Comparison of ENCODE assay signal across 3 cellular contexts in genomic region chr5:105448251-105448650, GRCh38.
"Had no signal": no experiment of that assay in that cellular context is flagged by ENCODE, and none has a peak within 500 bp of the region (broad histone marks: within the 10 kb centered on the region; RNA-seq: fewer than 3 reads in every experiment).

No MANE protein-coding gene starts in this region.

- DNase-seq: IMR-90, KBM-7, KG1 had no signal
